In genomic region chr9:90095682-90096081, GRCh38 we compare ENCODE assay signal across 12 cellular contexts.
DNase-seq lines count a peak whose midpoint lies in the region; ATAC-seq and TF ChIP-seq lines count a peak whose summit lies in the region.
"Had no signal": no experiment of that assay in that cellular context is flagged by ENCODE, and none has a peak within 500 bp of the region (broad histone marks: within the 10 kb centered on the region; RNA-seq: fewer than 3 reads in every experiment).

No MANE protein-coding gene starts in this region.

- no peaks in the 10 kb centered on the region for H3K36me3 ChIP-seq in skeletal muscle tissue (ENCODE audit: control insufficient read depth in 3 of 3, insufficient read depth in 3 of 3, low read length in 3 of 3)

- no peaks in the 10 kb centered on the region for H3K9me3 ChIP-seq in skeletal muscle tissue (ENCODE audit: control insufficient read depth in 3 of 3, low read length in 3 of 3)
- H3K9me3 ChIP-seq: A549 had no signal

- ATAC-seq in activated CD8-positive, alpha-beta memory T cell treated with anti-CD3 and anti-CD28 coated beads, Interleukin-2, amount 10 ng/mL, durations not matched to agents 7 days and 5 days, result peak; percentile 69
- ATAC-seq: A549, left ventricle myocardium superior had no signal

- H3K9ac ChIP-seq in skeletal muscle tissue (ENCODE audit: low read depth in 1 of 3, low read length in 3 of 3), result peak overlapping the region in 2 of 3 donors; percentile 16 to 60

- H3K27me3 ChIP-seq in skeletal muscle tissue (ENCODE audit: control insufficient read depth in 3 of 3, insufficient read depth in 3 of 3, low read length in 3 of 3), result no peaks in the 10 kb centered on the region

- peak; percentile 59 for DNase-seq in activated CD8-positive, alpha-beta memory T cell treated with anti-CD3 and anti-CD28 coated beads, Interleukin-2, amount 10 ng/mL, durations not matched to agents 7 days and 5 days
- DNase-seq in activated CD8-positive, alpha-beta memory T cell treated with anti-CD3 and anti-CD28 coated beads, Interleukin-2, amount 50 U/mL, for 4 hours, result no peak
- DNase-seq in NCI-H2081 treated with DMSO at 0.1 percent for 48 hours (lab: John Stamatoyannopoulos, UW) (peak; percentile 84), SK-N-DZ (ENCODE audit: low spot score) (peak; percentile 43), RWPE1 (ENCODE audit: low spot score) (no peak), T1000 (lab: John Stamatoyannopoulos, UW) (no peak)
- no peak for DNase-seq in activated naive CD4-positive, alpha-beta T cell treated with anti-CD3 and anti-CD28 coated beads, Interleukin-2, amount 10 ng/mL, durations not matched to agents 7 days and 5 days
- DNase-seq: activated CD4-positive, alpha-beta T cell treated with anti-CD3 and anti-CD28 coated beads, Interleukin-2, amount 50 U/mL, for 48 hours; KBM-7; left ventricle myocardium superior had no signal

- H3K9me3 Mint-ChIP-seq in activated CD8-positive, alpha-beta memory T cell treated with anti-CD3 and anti-CD28 coated beads, Interleukin-2, amount 10 ng/mL, durations not matched to agents 7 days and 5 days (ENCODE audit: low read depth), result no peaks in the 10 kb centered on the region
- no peaks in the 10 kb centered on the region for H3K9me3 Mint-ChIP-seq in activated naive CD4-positive, alpha-beta T cell treated with anti-CD3 and anti-CD28 coated beads, Interleukin-2, amount 10 ng/mL, durations not matched to agents 7 days and 5 days

- H3K27me3 Mint-ChIP-seq in activated CD8-positive, alpha-beta memory T cell treated with anti-CD3 and anti-CD28 coated beads, Interleukin-2, amount 10 ng/mL, durations not matched to agents 7 days and 5 days, result peaks cover 51% of the 10 kb centered on the region
- peaks cover 40% of the 10 kb centered on the region for H3K27me3 Mint-ChIP-seq in activated naive CD4-positive, alpha-beta T cell treated with anti-CD3 and anti-CD28 coated beads, Interleukin-2, amount 10 ng/mL, durations not matched to agents 7 days and 5 days

- H3K36me3 Mint-ChIP-seq in activated CD8-positive, alpha-beta memory T cell treated with anti-CD3 and anti-CD28 coated beads, Interleukin-2, amount 10 ng/mL, durations not matched to agents 7 days and 5 days, result no peaks in the 10 kb centered on the region
- H3K36me3 Mint-ChIP-seq in activated naive CD4-positive, alpha-beta T cell treated with anti-CD3 and anti-CD28 coated beads, Interleukin-2, amount 10 ng/mL, durations not matched to agents 7 days and 5 days, result no peaks in the 10 kb centered on the region

- peaks cover 19% of the 10 kb centered on the region for H3K4me1 Mint-ChIP-seq in activated CD8-positive, alpha-beta memory T cell treated with anti-CD3 and anti-CD28 coated beads, Interleukin-2, amount 10 ng/mL, durations not matched to agents 7 days and 5 days
- peaks cover 20% of the 10 kb centered on the region for H3K4me1 Mint-ChIP-seq in activated naive CD4-positive, alpha-beta T cell treated with anti-CD3 and anti-CD28 coated beads, Interleukin-2, amount 10 ng/mL, durations not matched to agents 7 days and 5 days

- peak overlapping the region in 1 of 3 donors; percentile 5 for H3K4me3 ChIP-seq in skeletal muscle tissue (ENCODE audit: low read length in 3 of 3)
- H3K4me3 ChIP-seq: A549 had no signal

- peaks cover 13 to 46% (median 26%) of the 10 kb centered on the region in 3 donors for H3K4me1 ChIP-seq in skeletal muscle tissue (ENCODE audit: control insufficient read depth in 3 of 3, insufficient read depth in 3 of 3, low read length in 3 of 3)
- H3K4me1 ChIP-seq: A549 had no signal

- H3K27ac Mint-ChIP-seq in activated CD8-positive, alpha-beta memory T cell treated with anti-CD3 and anti-CD28 coated beads, Interleukin-2, amount 10 ng/mL, durations not matched to agents 7 days and 5 days, result no peak overlapping the region
- no peak overlapping the region for H3K27ac Mint-ChIP-seq in activated naive CD4-positive, alpha-beta T cell treated with anti-CD3 and anti-CD28 coated beads, Interleukin-2, amount 10 ng/mL, durations not matched to agents 7 days and 5 days

- CTCF ChIA-PET in activated CD8-positive, alpha-beta memory T cell treated with anti-CD3 and anti-CD28 coated beads, Interleukin-2, amount 10 ng/mL, durations not matched to agents 7 days and 5 days (lab: Charles Lee), result interaction anchor here (0.8 to 3.1 kb wide), 6 partner anchors 91 to 518 kb away, joined by 3 to 23 read pairs (median 6); partner anchors contain the start of gene GADD45G
- CTCF ChIA-PET in RWPE1 (lab: Yijun Ruan, JAX), result interaction anchor here (1.0 to 4.4 kb wide), 4 partner anchors 492 to 519 kb away, joined by 3 to 27 read pairs (median 6); no protein-coding TSS in a partner anchor
- CTCF ChIA-PET in activated naive CD4-positive, alpha-beta T cell treated with anti-CD3 and anti-CD28 coated beads, Interleukin-2, amount 10 ng/mL, durations not matched to agents 7 days and 5 days (lab: Charles Lee), result interaction anchor here (0.6 to 6.6 kb wide), 4 partner anchors 17 to 498 kb away, joined by 3 to 64 read pairs (median 4); no protein-coding TSS in a partner anchor

- TF ChIP-seq CTCF in RWPE1 (conservative IDR thresholded peaks at IDR 0.05; ENCODE audit: low read depth), result no peak

- POLR2A ChIA-PET in RWPE1 (lab: Yijun Ruan, JAX; ENCODE audit: low non-redundant PET), result no interaction called here

- H3K27ac ChIP-seq in skeletal muscle tissue (ENCODE audit: low read depth, low read length) (peak overlapping the region; percentile 27), RWPE1 (no peak overlapping the region)
- H3K27ac ChIP-seq: A549 had no signal

- no peak overlapping the region for H3K4me3 Mint-ChIP-seq in activated CD8-positive, alpha-beta memory T cell treated with anti-CD3 and anti-CD28 coated beads, Interleukin-2, amount 10 ng/mL, durations not matched to agents 7 days and 5 days
- H3K4me3 Mint-ChIP-seq in activated naive CD4-positive, alpha-beta T cell treated with anti-CD3 and anti-CD28 coated beads, Interleukin-2, amount 10 ng/mL, durations not matched to agents 7 days and 5 days, result no peak overlapping the region

Comparison
In these comparisons a context has a peak if more than half of its experiments do, and no peak if none do; other contexts are left out.
1. DNase-seq: peak in activated CD8-positive, alpha-beta memory T cell treated with anti-CD3 and anti-CD28 coated beads, Interleukin-2, amount 10 ng/mL, durations not matched to agents 7 days and 5 days (single experiment), NCI-H2081 treated with DMSO at 0.1 percent for 48 hours (single experiment) and SK-N-DZ (single experiment); none in activated CD8-positive, alpha-beta memory T cell treated with anti-CD3 and anti-CD28 coated beads, Interleukin-2, amount 50 U/mL, for 4 hours (single experiment), RWPE1 (single experiment), T1000 (single experiment) and activated naive CD4-positive, alpha-beta T cell treated with anti-CD3 and anti-CD28 coated beads, Interleukin-2, amount 10 ng/mL, durations not matched to agents 7 days and 5 days (single experiment).